8 cellular contexts compared by ENCODE assay signal in the genomic region with DNA sequence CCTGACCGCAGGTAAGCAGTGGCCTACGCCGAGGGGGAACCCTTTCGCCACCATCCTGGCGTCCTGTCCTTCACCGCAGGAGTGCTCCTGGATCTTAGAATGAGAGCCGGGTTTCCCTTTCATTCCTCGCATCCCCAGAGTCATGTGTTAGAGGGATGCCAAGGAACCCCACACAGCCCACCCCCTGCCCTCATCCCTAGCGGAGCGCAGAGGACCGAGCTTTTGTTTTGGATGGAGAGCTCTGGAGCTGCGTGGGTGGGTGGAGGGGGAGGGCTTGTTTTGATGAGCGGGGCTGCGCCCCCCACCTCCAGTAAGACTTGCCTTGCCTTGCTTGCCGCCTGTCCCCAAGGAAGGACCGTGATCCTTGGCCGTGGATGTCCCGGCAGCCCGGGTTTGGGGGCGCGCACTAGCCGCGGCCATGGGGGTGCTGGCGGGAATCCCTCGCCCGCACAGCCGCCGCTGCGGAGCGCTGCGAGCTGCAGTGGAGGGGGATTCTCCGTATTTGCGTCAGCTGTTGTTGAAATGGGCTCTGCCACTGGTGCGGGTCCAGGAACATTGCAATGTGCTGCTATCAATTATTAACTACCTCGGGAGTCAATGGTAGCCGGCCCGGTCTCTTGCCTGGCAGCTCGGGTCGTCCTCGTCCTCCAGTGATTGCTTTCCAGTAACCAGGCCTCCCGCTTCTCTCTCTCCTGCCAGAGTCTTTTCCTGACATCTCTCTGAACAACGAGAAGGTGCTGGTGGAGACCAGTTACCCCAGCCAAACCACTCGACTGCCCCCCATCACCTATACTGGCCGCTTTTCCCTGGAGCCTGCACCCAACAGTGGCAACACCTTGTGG. TPM values are rescaled to one million over a fixed set of nuclear protein-coding genes. Genes with fewer than 3 reads are reported as not detected.
DNase-seq lines count a peak whose midpoint lies in the region; ATAC-seq and TF ChIP-seq lines count a peak whose summit lies in the region.

No MANE protein-coding gene starts in this region.

- peaks cover 4% of the 10 kb centered on the region; the same call in 1 of the 2 replicates for H3F3A ChIP-seq in PC-9 (ENCODE audit: insufficient read depth, low read depth)

- no peaks in the 10 kb centered on the region for H3K9me3 ChIP-seq in DND-41 (ENCODE audit: insufficient read depth, low read length, severe bottlenecking)
- no peaks in the 10 kb centered on the region for H3K9me3 ChIP-seq in PC-9 (ENCODE audit: insufficient read depth, low read depth)
- no peaks in the 10 kb centered on the region for H3K9me3 ChIP-seq in mammary epithelial cell (replicated peaks; ENCODE audit: insufficient read depth, low read length)
- H3K9me3 ChIP-seq in mucosa of descending colon = no peaks in the 10 kb centered on the region
- H3K9me3 ChIP-seq in upper lobe of right lung = no peaks in the 10 kb centered on the region

- H3K4me1 ChIP-seq in DND-41 (ENCODE audit: insufficient read depth, low read length) = peaks cover 42% of the 10 kb centered on the region
- peaks cover 6% of the 10 kb centered on the region for H3K4me1 ChIP-seq in PC-9 (replicated peaks; ENCODE audit: insufficient read depth)
- peaks cover 49% of the 10 kb centered on the region for H3K4me1 ChIP-seq in mammary epithelial cell (ENCODE audit: insufficient read depth, low read length)
- H3K4me1 ChIP-seq in mucosa of descending colon (ENCODE audit: low read depth) = peaks cover 15% of the 10 kb centered on the region
- peaks cover 27% of the 10 kb centered on the region for H3K4me1 ChIP-seq in upper lobe of right lung

- H3K9me2 ChIP-seq in PC-9 (ENCODE audit: insufficient read depth) = no peaks in the 10 kb centered on the region

- ATAC-seq in DND-41 (ENCODE audit: insufficient read depth, low read depth) = no peak
- ATAC-seq in mucosa of descending colon = no peak
- ATAC-seq in upper lobe of right lung = no peak
- no peak for ATAC-seq in GM19023 (IDR thresholded peaks at IDR 0.05; ENCODE audit: unreplicated experiment)

- H3K36me3 ChIP-seq in DND-41 (ENCODE audit: insufficient read depth, low read length) (peaks cover 19% of the 10 kb centered on the region), PC-9 (ENCODE audit: low read depth) (no peaks in the 10 kb centered on the region), mammary epithelial cell (ENCODE audit: insufficient read depth, low read length) (peaks cover 3% of the 10 kb centered on the region), mucosa of descending colon (ENCODE audit: low read depth) (no peaks in the 10 kb centered on the region), upper lobe of right lung (peaks cover 14% of the 10 kb centered on the region)

- peak overlapping the region; percentile 71 for H3K9ac ChIP-seq in DND-41 (ENCODE audit: low read depth, low read length)
- H3K9ac ChIP-seq in mammary epithelial cell (ENCODE audit: insufficient read depth, low read length) = peak overlapping the region; percentile 69

- peak overlapping the region; percentile 97 for H3K4me2 ChIP-seq in DND-41 (ENCODE audit: insufficient read depth, low read length)
- peak overlapping the region; percentile 97 for H3K4me2 ChIP-seq in PC-9
- H3K4me2 ChIP-seq in mammary epithelial cell (ENCODE audit: insufficient read depth, low read depth, low read length) = peak overlapping the region; percentile 97

- H3K4me3 ChIP-seq in DND-41 (ENCODE audit: low read depth in 1 of 2, low read length in 2 of 2) (peak overlapping the region; percentile 52 to 60), PC-9 (peak overlapping the region; percentile 80; the same call in 1 of the 2 replicates), mammary epithelial cell (replicated peaks in 1 of 3; ENCODE audit: insufficient read depth in 1 of 3, low read depth in 2 of 3, low read length in 3 of 3) (peak overlapping the region; percentile 77 to 90 (median 83)), mucosa of descending colon (peak overlapping the region; percentile 48), upper lobe of right lung (peak overlapping the region; percentile 86)

- in situ Hi-C loops in mammary epithelial cell (cut with MboI; ENCODE audit: low sequenced_read_pairs in 2 of 2) = loop anchor here (5.0 to 10.0 kb wide), 2 partner anchors 36 to 79 kb away; a partner anchor contains a TSS

- peak overlapping the region; percentile 66; the same call in 1 of the 2 replicates for H3K27ac ChIP-seq in DND-41 (ENCODE audit: low read length)
- no peak overlapping the region for H3K27ac ChIP-seq in PC-9
- peak overlapping the region; percentile 31 for H3K27ac ChIP-seq in mammary epithelial cell (ENCODE audit: insufficient read depth, low read depth, low read length)
- peak overlapping the region; percentile 30 for H3K27ac ChIP-seq in upper lobe of right lung

- dilution Hi-C loops in mammary epithelial cell (cut with HindIII; ENCODE audit: low sequenced_read_pairs) = no loop called here

- H2AFZ ChIP-seq in DND-41 (ENCODE audit: low read depth, low read length) = no peak overlapping the region
- no peak overlapping the region for H2AFZ ChIP-seq in PC-9
- H2AFZ ChIP-seq in mammary epithelial cell (ENCODE audit: low read depth, low read length) = no peak overlapping the region

- H3K27me3 ChIP-seq in DND-41 (ENCODE audit: insufficient read depth, low read length, poor library complexity) = no peaks in the 10 kb centered on the region
- no peaks in the 10 kb centered on the region for H3K27me3 ChIP-seq in PC-9 (ENCODE audit: insufficient read depth, low read depth)
- H3K27me3 ChIP-seq in mammary epithelial cell (ENCODE audit: insufficient read depth, low read length) = no peaks in the 10 kb centered on the region
- H3K27me3 ChIP-seq in upper lobe of right lung = no peaks in the 10 kb centered on the region

- DNase-seq in DND-41 (no peak), PC-9 (peak in 1 of 2 experiments; percentile 37), mammary epithelial cell (no peak), mucosa of descending colon (peak in 1 of 3 donors; percentile 53), upper lobe of right lung (no peak), NOMO-1 (lab: John Stamatoyannopoulos, UW; ENCODE audit: unreplicated experiment in 2 of 2) (no peak), NCI-H187 (lab: John Stamatoyannopoulos, UW) (no peak)

- TSS peak; percentile 30 for BruUV-seq in PC-9 (replicated peaks; lab: Mats Ljungman, UMichigan)
- BruUV-seq in mammary epithelial cell (replicated peaks; lab: Mats Ljungman, UMichigan) = no TSS peak

- whole genome bisulfite sequencing in mammary epithelial cell (ENCODE audit: low coverage, missing lambda C conversion rate) = 1% methylated on average over 32 of the region's 44 CpGs

- H4K20me1 ChIP-seq in DND-41 (ENCODE audit: insufficient read depth, low read length) = peaks cover 32% of the 10 kb centered on the region
- H4K20me1 ChIP-seq in PC-9 (ENCODE audit: insufficient read depth) = peaks cover 18% of the 10 kb centered on the region
- peaks cover 12% of the 10 kb centered on the region for H4K20me1 ChIP-seq in mammary epithelial cell (ENCODE audit: insufficient read depth, low read length)

- intact Hi-C loops in PC-9 (cut with micrococcal nuclease; ENCODE audit: unreplicated experiment) (no loop called here), mammary epithelial cell (cut with micrococcal nuclease) (no loop called here), mucosa of descending colon (cut with DNase I, micrococcal nuclease) (no loop called here), upper lobe of right lung (cut with DNase I) (no loop called here)

- CTCF ChIA-PET in PC-9 (lab: Charles Lee) = interaction anchor here (0.6 kb wide), 1 partner anchor 61 kb away, joined by 4 read pairs; no protein-coding TSS in a partner anchor
- CTCF ChIA-PET in mammary epithelial cell (lab: Charles Lee; ENCODE audit: low non-redundant PET) = no interaction called here

- POLR2A ChIA-PET in PC-9 (lab: Charles Lee; ENCODE audit: unreplicated experiment) = interaction anchor here (0.5 kb wide), 1 partner anchor 806 kb away, joined by 11 read pairs; no protein-coding TSS in a partner anchor

- no peak for TF ChIP-seq CTCF in DND-41 (IDR thresholded peaks at IDR 0.05; ENCODE audit: borderline replicate concordance, extremely low read depth, low read length, poor library complexity, severe bottlenecking)
- TF ChIP-seq CTCF in PC-9 (conservative IDR thresholded peaks at IDR 0.05) = no peak
- no peak for TF ChIP-seq CTCF in mammary epithelial cell (conservative IDR thresholded peaks at IDR 0.05 in 1 of 2, IDR thresholded peaks at IDR 0.05 in 1 of 2; ENCODE audit: extremely low read depth in 1 of 2, insufficient read depth in 1 of 2, low read depth in 1 of 2, low read length in 2 of 2)
- TF ChIP-seq CTCF in mucosa of descending colon (IDR thresholded peaks at IDR 0.05) = no peak
- TF ChIP-seq CTCF in upper lobe of right lung (IDR thresholded peaks at IDR 0.05) = no peak

- H3K79me2 ChIP-seq in DND-41 (ENCODE audit: insufficient read depth, low read length) = peaks cover 20% of the 10 kb centered on the region
- H3K79me2 ChIP-seq in PC-9 (ENCODE audit: low read depth) = no peaks in the 10 kb centered on the region
- H3K79me2 ChIP-seq in mammary epithelial cell (ENCODE audit: insufficient read depth, low read length) = peaks cover 35% of the 10 kb centered on the region

RNA-seq across cellular contexts. Expression of a gene that starts 1.0 kb away (rescaled TPM):
- total RNA-seq in PC-9 (2021) = 24.7 and 31.0 TPM in 2 replicates
- 100 to 1,000 TPM in 1 of 2 donors, 10 to 100 TPM in 1; 12.7 to 159 TPM for total RNA-seq in mammary epithelial cell
- 10.6 TPM for polyA plus RNA-seq in mammary epithelial cell
- 63.3 TPM for polyA minus RNA-seq in mammary epithelial cell
- total RNA-seq in mucosa of descending colon = 10 to 100 TPM; 16.8 to 90.0 (median 23.5) TPM
- 85.6 TPM for total RNA-seq in upper lobe of right lung

RNA-seq across cellular contexts. Expression of a gene that starts 27.4 kb away (rescaled TPM):
- total RNA-seq in PC-9 (2021) (0.87 and 1.3 TPM in 2 replicates), mammary epithelial cell (10 to 100 TPM; 14.5 to 26.5 TPM), mucosa of descending colon (10 to 100 TPM in 1 of 3 donors, 1 to 10 TPM in 2; 1.0 to 16.3 (median 2.7) TPM), upper lobe of right lung (0.55 TPM)
- polyA plus RNA-seq in mammary epithelial cell = 3.6 TPM
- polyA minus RNA-seq in mammary epithelial cell = 70.6 TPM
